In genomic region chr4:99649778-99650177, GRCh38 we compare ENCODE assay signal across 21 cellular contexts. TPM values are rescaled to one million over a fixed set of nuclear protein-coding genes. Genes with fewer than 3 reads are reported as not detected.
"Had no signal": no experiment of that assay in that cellular context is flagged by ENCODE, and none has a peak within 500 bp of the region (broad histone marks: within the 10 kb centered on the region; RNA-seq: fewer than 3 reads in every experiment).

No MANE protein-coding gene starts in this region.

- H3K9me3 ChIP-seq: esophagus squamous epithelium, ovary, stomach had no signal

- H3K4me1 Mint-ChIP-seq: T-helper 17 cell had no signal

- H3K4me3 ChIP-seq: esophagus squamous epithelium, lung, neural progenitor cell, ovary, stomach had no signal

- ATAC-seq: activated T-cell treated with anti-CD3 and anti-CD28 coated beads, Interleukin-2, amount 50 U/mL, for 4 hours; effector memory CD8-positive, alpha-beta T cell; T-helper 17 cell had no signal

- H3K36me3 ChIP-seq: esophagus squamous epithelium, neural progenitor cell, ovary, stomach had no signal

- H3K27ac Mint-ChIP-seq: activated naive CD4-positive, alpha-beta T cell treated with anti-CD3 and anti-CD28 coated beads for 36 hours; dendritic cell treated with granulocyte-macrophage colony-stimulating factor and Interleukin-4, amounts not matched to agents 40 ng/mL and 50 ng/mL, for 4 days; effector memory CD8-positive, alpha-beta T cell; T-helper 17 cell; type B pancreatic cell had no signal

- DNase-seq: activated CD4-positive, alpha-beta T cell treated with anti-CD3 and anti-CD28 coated beads, Interleukin-2, amount 50 U/mL, for 1 hour; activated CD4-positive, CD25-positive, alpha-beta regulatory T cell treated with anti-CD3 and anti-CD28 coated beads, Interleukin-2, amount 50 U/mL, for 72 hours; activated CD8-positive, alpha-beta memory T cell treated with anti-CD3 and anti-CD28 coated beads, Interleukin-2, amount 50 U/mL, for 4 hours; activated naive CD4-positive, alpha-beta T cell treated with anti-CD3 and anti-CD28 coated beads for 36 hours; activated T-cell treated with anti-CD3 and anti-CD28 coated beads, Interleukin-2, amount 50 U/mL, for 4 hours; effector memory CD8-positive, alpha-beta T cell; esophagus squamous epithelium; glutamatergic neuron; hippocampal formation; islet precursor cell; stimulated activated CD4-positive, alpha-beta T cell treated with anti-CD3 and anti-CD28 coated beads, Interleukin-2, amount 100 ng/mL, for 24 hours; stomach; T-helper 17 cell had no signal

- H3K4me3 Mint-ChIP-seq: activated naive CD4-positive, alpha-beta T cell treated with anti-CD3 and anti-CD28 coated beads for 36 hours; activated T-cell treated with anti-CD3 and anti-CD28 coated beads, Interleukin-2, amount 50 U/mL, for 4 hours; dendritic cell treated with granulocyte-macrophage colony-stimulating factor and Interleukin-4, amounts not matched to agents 40 ng/mL and 50 ng/mL, for 4 days; effector memory CD8-positive, alpha-beta T cell; neural progenitor cell; T-helper 17 cell; type B pancreatic cell had no signal

- H3K36me3 Mint-ChIP-seq: neural progenitor cell, type B pancreatic cell had no signal

- H3K4me2 ChIP-seq: neural progenitor cell had no signal

- H3K27me3 Mint-ChIP-seq: dendritic cell treated with granulocyte-macrophage colony-stimulating factor and Interleukin-4, amounts not matched to agents 40 ng/mL and 50 ng/mL, for 4 days; type B pancreatic cell had no signal

- H3K4me1 ChIP-seq: stomach had no signal

- FAIRE-seq: bronchial epithelial cell had no signal

- H3K9me3 Mint-ChIP-seq: activated naive CD4-positive, alpha-beta T cell treated with anti-CD3 and anti-CD28 coated beads for 36 hours; activated T-cell treated with anti-CD3 and anti-CD28 coated beads, Interleukin-2, amount 50 U/mL, for 4 hours; effector memory CD8-positive, alpha-beta T cell; neural progenitor cell; type B pancreatic cell had no signal

- H3K27me3 ChIP-seq: neural progenitor cell, ovary, stomach had no signal

- H2AFZ ChIP-seq: neural progenitor cell had no signal

- H3K9ac ChIP-seq: neural progenitor cell had no signal

- H3K27ac ChIP-seq: neural progenitor cell, stomach, VCaP had no signal

RNA-seq across cellular contexts. Expression of gene C4orf54, which starts 7.8 kb away (rescaled TPM):
- total RNA-seq: activated naive CD4-positive, alpha-beta T cell treated with anti-CD3 and anti-CD28 coated beads for 36 hours; activated T-cell treated with anti-CD3 and anti-CD28 coated beads, Interleukin-2, amount 50 U/mL, for 4 hours; cerebellum; T-helper 17 cell had no signal
